ENCODE assay signal across 12 cellular contexts in genomic region chrX:136055651-136056221, GRCh38.
A peak's percentile ranks its signal among the peaks of the same experiment; 100 is the strongest.
DNase-seq lines count a peak whose midpoint lies in the region; ATAC-seq and TF ChIP-seq lines count a peak whose summit lies in the region.
"Had no signal": no experiment of that assay in that cellular context is flagged by ENCODE, and none has a peak within 500 bp of the region (broad histone marks: within the 10 kb centered on the region; RNA-seq: fewer than 3 reads in every experiment).

No MANE protein-coding gene starts in this region.

- intact Hi-C loops in breast epithelium (cut with DNase I; ENCODE audit: low total_unique reads), result no loop called here
- intact Hi-C loops in right cardiac atrium (cut with DNase I), result no loop called here
- intact Hi-C loops in stomach (cut with DNase I; ENCODE audit: low total_unique reads), result no loop called here
- intact Hi-C loops in CD4-positive, alpha-beta memory T cell (cut with micrococcal nuclease), result no loop called here

- H3K9me3 Mint-ChIP-seq in CD4-positive, alpha-beta memory T cell, result no peaks in the 10 kb centered on the region
- no peaks in the 10 kb centered on the region for H3K9me3 Mint-ChIP-seq in T-helper 2 cell treated with Interferon-gamma antibody and Interleukin-4, amounts not matched to agents 5 μg/mL and 100 μg/mL, for 36 hours

- H3K9me3 ChIP-seq in breast epithelium (no peaks in the 10 kb centered on the region), right cardiac atrium (ENCODE audit: control insufficient read depth, low read length) (no peaks in the 10 kb centered on the region), stomach (no peaks in the 10 kb centered on the region)
- H3K9me3 ChIP-seq in CD4-positive, alpha-beta memory T cell (ENCODE audit: control insufficient read depth in 1 of 2, low read length in 2 of 2), result no peaks in the 10 kb centered on the region
- H3K9me3 ChIP-seq: colonic mucosa had no signal

- POLR2A ChIA-PET in CD4-positive, alpha-beta memory T cell (lab: Charles Lee; ENCODE audit: partially characterized antibody), result interaction anchor here (0.6 kb wide), 1 partner anchor 91 kb away, joined by 3 read pairs; no protein-coding TSS in a partner anchor

- no peak overlapping the region for H3K27ac Mint-ChIP-seq in CD4-positive, alpha-beta memory T cell
- H3K27ac Mint-ChIP-seq in T-helper 2 cell treated with Interferon-gamma antibody and Interleukin-4, amounts not matched to agents 5 μg/mL and 100 μg/mL, for 36 hours, result no peak overlapping the region

- H3K4me3 ChIP-seq in breast epithelium (no peak overlapping the region), right cardiac atrium (ENCODE audit: low read length) (no peak overlapping the region), stomach (no peak overlapping the region)
- H3K4me3 ChIP-seq in CD4-positive, alpha-beta memory T cell (ENCODE audit: low read length in 2 of 2), result no peak overlapping the region
- H3K4me3 ChIP-seq: colonic mucosa had no signal

- TF ChIP-seq POLR2A in breast epithelium (IDR thresholded peaks at IDR 0.05) (no peak), stomach (IDR thresholded peaks at IDR 0.05) (no peak)

- no peaks in the 10 kb centered on the region for H3K36me3 ChIP-seq in breast epithelium
- H3K36me3 ChIP-seq in stomach, result no peaks in the 10 kb centered on the region
- no peaks in the 10 kb centered on the region for H3K36me3 ChIP-seq in CD4-positive, alpha-beta memory T cell (ENCODE audit: insufficient read depth, low read length)
- H3K36me3 ChIP-seq: colonic mucosa had no signal

- WGBS in right cardiac atrium, result 33% methylated on average over 5 of the region's 5 CpGs
- WGBS in stomach, 5 donors, result 45 to 59% (median 57%) methylated on average over 5 of the region's 5 CpGs

- no peaks in the 10 kb centered on the region for H3K27me3 Mint-ChIP-seq in CD4-positive, alpha-beta memory T cell
- H3K27me3 Mint-ChIP-seq in T-helper 2 cell treated with Interferon-gamma antibody and Interleukin-4, amounts not matched to agents 5 μg/mL and 100 μg/mL, for 36 hours (ENCODE audit: low read depth), result no peaks in the 10 kb centered on the region

- CTCF ChIA-PET in CD4-positive, alpha-beta memory T cell (lab: Charles Lee; ENCODE audit: partially characterized antibody), result no interaction called here

- H3K4me1 ChIP-seq in breast epithelium (no peaks in the 10 kb centered on the region), right cardiac atrium (ENCODE audit: control insufficient read depth, insufficient read depth, low read length) (no peaks in the 10 kb centered on the region), stomach (peaks cover 0 to 4% (median 0%) of the 10 kb centered on the region in 4 donors)
- H3K4me1 ChIP-seq in CD4-positive, alpha-beta memory T cell (ENCODE audit: insufficient read depth, low read length), result peaks cover 12% of the 10 kb centered on the region
- H3K4me1 ChIP-seq: colonic mucosa had no signal

- no peak overlapping the region for H3K4me3 Mint-ChIP-seq in CD4-positive, alpha-beta memory T cell
- H3K4me3 Mint-ChIP-seq in T-helper 2 cell treated with Interferon-gamma antibody and Interleukin-4, amounts not matched to agents 5 μg/mL and 100 μg/mL, for 36 hours, result no peak overlapping the region

- peak overlapping the region; percentile 62 to 83 for H3K27ac ChIP-seq in breast epithelium
- H3K27ac ChIP-seq in right cardiac atrium (ENCODE audit: low read length), result peak overlapping the region; percentile 85
- peak overlapping the region in 4 of 5 donors; percentile 73 to 86 (median 79) for H3K27ac ChIP-seq in stomach
- no peak overlapping the region for H3K27ac ChIP-seq in CD4-positive, alpha-beta memory T cell (ENCODE audit: low read depth, low read length)
- H3K27ac ChIP-seq: colonic mucosa had no signal

- peaks cover 0 to 46% of the 10 kb centered on the region in 2 donors for H3K27me3 ChIP-seq in breast epithelium
- no peaks in the 10 kb centered on the region for H3K27me3 ChIP-seq in right cardiac atrium (ENCODE audit: control insufficient read depth, insufficient read depth)
- no peaks in the 10 kb centered on the region for H3K27me3 ChIP-seq in stomach
- H3K27me3 ChIP-seq in CD4-positive, alpha-beta memory T cell (ENCODE audit: insufficient read depth, low read length), result no peaks in the 10 kb centered on the region
- H3K27me3 ChIP-seq: colonic mucosa had no signal

- peak; percentile 98 for TF ChIP-seq EP300 in stomach (IDR thresholded peaks at IDR 0.05)

- no peak for TF ChIP-seq CTCF in breast epithelium (IDR thresholded peaks at IDR 0.05)
- TF ChIP-seq CTCF in stomach (IDR thresholded peaks at IDR 0.05), result no peak

- peak; percentile 85 to 95 for ATAC-seq in right cardiac atrium

- peak; percentile 86 for DNase-seq in GM04503 (ENCODE audit: low read depth)
- DNase-seq in breast epithelium (ENCODE audit: low spot score in 2 of 2), result no peak
- peak in 1 of 3 donors; percentile 54 for DNase-seq in right cardiac atrium
- DNase-seq in stomach, result no peak
- DNase-seq in NAMALWA (ENCODE audit: low spot score), result no peak
- DNase-seq in activated gamma-delta T cell (lab: John Stamatoyannopoulos, UW), result no peak
- no peak for DNase-seq in CD4-positive, alpha-beta memory T cell
- DNase-seq in T-helper 2 cell treated with Interferon-gamma antibody and Interleukin-4, amounts not matched to agents 5 μg/mL and 100 μg/mL, for 36 hours (ENCODE audit: low spot score), result no peak
- DNase-seq: Calu3, colonic mucosa, posterior cingulate gyrus, T-helper 2 cell had no signal

- H3K4me1 Mint-ChIP-seq in CD4-positive, alpha-beta memory T cell, result peaks cover 7 to 18% (median 11%) of the 10 kb centered on the region in 4 donors
- H3K4me1 Mint-ChIP-seq in T-helper 2 cell treated with Interferon-gamma antibody and Interleukin-4, amounts not matched to agents 5 μg/mL and 100 μg/mL, for 36 hours (ENCODE audit: low read depth), result peaks cover 5% of the 10 kb centered on the region

- no peaks in the 10 kb centered on the region for H3K36me3 Mint-ChIP-seq in CD4-positive, alpha-beta memory T cell
- H3K36me3 Mint-ChIP-seq in T-helper 2 cell treated with Interferon-gamma antibody and Interleukin-4, amounts not matched to agents 5 μg/mL and 100 μg/mL, for 36 hours (ENCODE audit: low read depth), result no peaks in the 10 kb centered on the region
